8 cellular contexts compared by ENCODE assay signal in genomic region chr15:75904241-75904631, GRCh38. TPM values are rescaled to one million over a fixed set of nuclear protein-coding genes. Genes with fewer than 3 reads are reported as not detected.
DNase-seq lines count a peak whose midpoint lies in the region; ATAC-seq and TF ChIP-seq lines count a peak whose summit lies in the region.

No MANE protein-coding gene starts in this region.

- H3K4me1 ChIP-seq in GM23338 (ENCODE audit: insufficient read depth): peaks cover 24% of the 10 kb centered on the region
- H3K4me1 ChIP-seq in Loucy (ENCODE audit: insufficient read depth, low read length, poor library complexity, severe bottlenecking): peaks cover 15% of the 10 kb centered on the region
- H3K4me1 ChIP-seq in esophagus muscularis mucosa: peaks cover 6 to 35% (median 28%) of the 10 kb centered on the region in 4 donors
- H3K4me1 ChIP-seq in upper lobe of right lung: peaks cover 14% of the 10 kb centered on the region

- no peak for TF ChIP-seq POLR2A in esophagus muscularis mucosa (IDR thresholded peaks at IDR 0.05; ENCODE audit: low read depth)

- peak overlapping the region; percentile 95 for H3K9ac ChIP-seq in Loucy (ENCODE audit: low read depth, low read length, poor library complexity, severe bottlenecking)

- peak; percentile 28 for DNase-seq in GF-D8 (lab: John Stamatoyannopoulos, UW)
- DNase-seq in GM23338 (ENCODE audit: low spot score): peak; percentile 65
- DNase-seq in activated CD4-positive, CD25-positive, alpha-beta regulatory T cell treated with anti-CD3 and anti-CD28 coated beads, Interleukin-2, amount 50 U/mL, for 72 hours: peak; percentile 48
- DNase-seq in esophagus muscularis mucosa (ENCODE audit: extremely low spot score): no peak
- DNase-seq in myocyte (ENCODE audit: low read depth): peak; percentile 43
- DNase-seq in upper lobe of right lung: peak; percentile 71

- H2AFZ ChIP-seq in GM23338: peak overlapping the region; percentile 44; the same call in 1 of the 2 replicates
- peak overlapping the region; percentile 82 for H2AFZ ChIP-seq in Loucy (ENCODE audit: low read length)

- H3K9me3 ChIP-seq in Loucy (ENCODE audit: insufficient read depth, low read depth, low read length): no peaks in the 10 kb centered on the region
- no peaks in the 10 kb centered on the region for H3K9me3 ChIP-seq in esophagus muscularis mucosa
- no peaks in the 10 kb centered on the region for H3K9me3 ChIP-seq in upper lobe of right lung

- H4K20me1 ChIP-seq in GM23338 (replicated peaks; ENCODE audit: insufficient read depth) (peaks cover 26% of the 10 kb centered on the region), Loucy (ENCODE audit: insufficient read depth, low read length, poor library complexity, severe bottlenecking) (peaks cover 5% of the 10 kb centered on the region)

- peaks cover 16% of the 10 kb centered on the region for H3K27me3 Mint-ChIP-seq in GM23338 (ENCODE audit: insufficient read depth, low read depth, poor library complexity)

- no peaks in the 10 kb centered on the region for H3K9me3 Mint-ChIP-seq in GM23338

- H3K9me2 ChIP-seq in GM23338 (ENCODE audit: insufficient read depth): no peaks in the 10 kb centered on the region
- no peaks in the 10 kb centered on the region for H3K9me2 ChIP-seq in Loucy (replicated peaks; ENCODE audit: low read depth, low read length)

- 0 out of 2 replicates have a peak, but pooled peaks cover 4% of the 10 kb centered on the region for H3F3A ChIP-seq in GM23338 (replicated peaks; ENCODE audit: low read depth)
- H3F3A ChIP-seq in Loucy (ENCODE audit: low read depth): no peaks in the 10 kb centered on the region

- peak overlapping the region; percentile 99 for H3K27ac Mint-ChIP-seq in GM23338

- no peaks in the 10 kb centered on the region for H3K27me3 ChIP-seq in GM23338 (ENCODE audit: insufficient read depth)
- H3K27me3 ChIP-seq in Loucy (ENCODE audit: insufficient read depth, low read length, poor library complexity, severe bottlenecking): no peaks in the 10 kb centered on the region
- H3K27me3 ChIP-seq in esophagus muscularis mucosa: no peaks in the 10 kb centered on the region
- no peaks in the 10 kb centered on the region for H3K27me3 ChIP-seq in upper lobe of right lung

- TF ChIP-seq EP300 in esophagus muscularis mucosa (IDR thresholded peaks at IDR 0.05): no peak

- TF ChIP-seq CTCF in GM23338 (conservative IDR thresholded peaks at IDR 0.05; ENCODE audit: low read depth in 2 of 2) (no peak), Loucy (conservative IDR thresholded peaks at IDR 0.05; ENCODE audit: low read length) (no peak), esophagus muscularis mucosa (IDR thresholded peaks at IDR 0.05) (no peak), upper lobe of right lung (IDR thresholded peaks at IDR 0.05) (no peak)

- peak overlapping the region; percentile 98 for H3K27ac ChIP-seq in GM23338 (ENCODE audit: low read depth)
- peak overlapping the region; percentile 81 to 87 (median 84) for H3K27ac ChIP-seq in esophagus muscularis mucosa (replicated peaks in 1 of 4)
- H3K27ac ChIP-seq in upper lobe of right lung: peak overlapping the region; percentile 82

- peak overlapping the region; percentile 90 for H3K4me2 ChIP-seq in GM23338
- peak overlapping the region; percentile 76 for H3K4me2 ChIP-seq in Loucy (ENCODE audit: low read depth, low read length, poor library complexity, severe bottlenecking)

- H3K36me3 ChIP-seq in GM23338 (ENCODE audit: insufficient read depth) (peaks cover 21% of the 10 kb centered on the region), Loucy (ENCODE audit: insufficient read depth, low read length) (peaks cover 27% of the 10 kb centered on the region), esophagus muscularis mucosa (peaks cover 0 to 35% (median 11%) of the 10 kb centered on the region in 4 donors), upper lobe of right lung (no peaks in the 10 kb centered on the region)

- intact Hi-C loops in esophagus muscularis mucosa (cut with DNase I): loop anchor here (5.0 kb wide), 1 partner anchor 62 kb away; the partner anchor contains the start of gene UBE2Q2
- intact Hi-C loops in upper lobe of right lung (cut with DNase I): no loop called here

- peaks cover 36% of the 10 kb centered on the region for H3K4me1 Mint-ChIP-seq in GM23338

- H3K79me2 ChIP-seq in GM23338 (replicated peaks; ENCODE audit: insufficient read depth) (peaks cover 52% of the 10 kb centered on the region), Loucy (ENCODE audit: insufficient read depth, low read length) (peaks cover 30% of the 10 kb centered on the region)

- H3K4me3 ChIP-seq in GM23338 (peak overlapping the region; percentile 95), Loucy (ENCODE audit: low read length, poor library complexity, severe bottlenecking) (peak overlapping the region; percentile 80), esophagus muscularis mucosa (peak overlapping the region; percentile 79 to 97 (median 90)), upper lobe of right lung (peak overlapping the region; percentile 88)

- H3K4me3 Mint-ChIP-seq in GM23338: peak overlapping the region; percentile 100

- ATAC-seq in GM23338: peak; percentile 53
- ATAC-seq in upper lobe of right lung: peak; percentile 52
- no peak for ATAC-seq in GM21528 (IDR thresholded peaks at IDR 0.05; ENCODE audit: low FRiP score, unreplicated experiment)

- H3K36me3 Mint-ChIP-seq in GM23338 (ENCODE audit: low read depth): peaks cover 37% of the 10 kb centered on the region

- under 1% methylated on average over 21 of the region's 28 CpGs for WGBS in esophagus muscularis mucosa

TF ChIP-seq in GM23338, 12 proteins besides CTCF, POLR2A, EP300 and RAD21 (continues in another document):
- TF ChIP-seq POLR2AphosphoS5 (IDR thresholded peaks at IDR 0.05; ENCODE audit: low read depth) (no peak), NANOG (IDR thresholded peaks at IDR 0.05; ENCODE audit: borderline replicate concordance) (no peak), EZH2 (IDR thresholded peaks at IDR 0.05; ENCODE audit: low read depth, unreplicated experiment) (no peak), STAT1 (IDR thresholded peaks at IDR 0.05; ENCODE audit: unreplicated experiment) (no peak), JUNB (IDR thresholded peaks at IDR 0.05; ENCODE audit: unreplicated experiment) (no peak), EZH2phosphoT487 (IDR thresholded peaks at IDR 0.05; ENCODE audit: unreplicated experiment) (no peak), ETS1 (IDR thresholded peaks at IDR 0.05) (no peak), ZNF114 (CRISPR knock-in tag; IDR thresholded peaks at IDR 0.05) (no peak), ZNF331 (CRISPR knock-in tag; IDR thresholded peaks at IDR 0.05; ENCODE audit: low read depth) (no peak)
- TF ChIP-seq, protein P1, sequence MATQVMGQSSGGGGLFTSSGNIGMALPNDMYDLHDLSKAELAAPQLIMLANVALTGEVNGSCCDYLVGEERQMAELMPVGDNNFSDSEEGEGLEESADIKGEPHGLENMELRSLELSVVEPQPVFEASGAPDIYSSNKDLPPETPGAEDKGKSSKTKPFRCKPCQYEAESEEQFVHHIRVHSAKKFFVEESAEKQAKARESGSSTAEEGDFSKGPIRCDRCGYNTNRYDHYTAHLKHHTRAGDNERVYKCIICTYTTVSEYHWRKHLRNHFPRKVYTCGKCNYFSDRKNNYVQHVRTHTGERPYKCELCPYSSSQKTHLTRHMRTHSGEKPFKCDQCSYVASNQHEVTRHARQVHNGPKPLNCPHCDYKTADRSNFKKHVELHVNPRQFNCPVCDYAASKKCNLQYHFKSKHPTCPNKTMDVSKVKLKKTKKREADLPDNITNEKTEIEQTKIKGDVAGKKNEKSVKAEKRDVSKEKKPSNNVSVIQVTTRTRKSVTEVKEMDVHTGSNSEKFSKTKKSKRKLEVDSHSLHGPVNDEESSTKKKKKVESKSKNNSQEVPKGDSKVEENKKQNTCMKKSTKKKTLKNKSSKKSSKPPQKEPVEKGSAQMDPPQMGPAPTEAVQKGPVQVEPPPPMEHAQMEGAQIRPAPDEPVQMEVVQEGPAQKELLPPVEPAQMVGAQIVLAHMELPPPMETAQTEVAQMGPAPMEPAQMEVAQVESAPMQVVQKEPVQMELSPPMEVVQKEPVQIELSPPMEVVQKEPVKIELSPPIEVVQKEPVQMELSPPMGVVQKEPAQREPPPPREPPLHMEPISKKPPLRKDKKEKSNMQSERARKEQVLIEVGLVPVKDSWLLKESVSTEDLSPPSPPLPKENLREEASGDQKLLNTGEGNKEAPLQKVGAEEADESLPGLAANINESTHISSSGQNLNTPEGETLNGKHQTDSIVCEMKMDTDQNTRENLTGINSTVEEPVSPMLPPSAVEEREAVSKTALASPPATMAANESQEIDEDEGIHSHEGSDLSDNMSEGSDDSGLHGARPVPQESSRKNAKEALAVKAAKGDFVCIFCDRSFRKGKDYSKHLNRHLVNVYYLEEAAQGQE (IDR thresholded peaks at IDR 0.05; ENCODE audit: unreplicated experiment): no peak

RNA-seq across cellular contexts. Expression of gene FBXO22, which starts 0.6 kb away (rescaled TPM):
- total RNA-seq in GM23338 (2014; rRNA removed; shearing (Covaris generic)): 79.8 and 89.8 TPM in 2 replicates
- 72.8 and 94.5 TPM in 2 replicates for polyA plus RNA-seq in GM23338 (2016; fragmentation: Nextera tagmentation; extraction: Ambion mirVana)
- total RNA-seq in esophagus muscularis mucosa (10 to 100 TPM; 10.4 to 23.8 (median 17.7) TPM), myocyte (25.1 and 34.4 TPM in 2 replicates), upper lobe of right lung (22.2 TPM)
- polyA plus RNA-seq in myocyte (2012): 38.5 TPM
